9 cellular contexts compared by ENCODE assay signal in the genomic region with DNA sequence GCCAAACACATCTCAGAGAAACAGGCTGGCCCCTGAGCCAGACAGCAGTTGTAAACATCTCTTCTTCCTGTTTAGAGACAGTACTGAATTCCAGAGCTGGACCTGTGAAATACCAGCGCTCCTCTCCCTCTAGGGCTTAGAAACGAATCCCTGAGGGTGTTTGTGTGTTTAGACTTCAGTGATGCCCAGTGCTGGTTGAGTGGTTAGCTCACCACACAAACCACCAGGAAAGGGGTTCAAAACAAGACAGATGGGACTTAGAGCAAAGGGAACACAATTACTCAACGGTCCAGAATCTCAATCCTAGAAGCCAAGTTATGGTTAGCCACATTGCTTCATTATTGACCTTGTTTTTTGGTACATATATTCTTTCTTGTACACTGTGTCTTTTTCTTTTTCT.
DNase-seq lines count a peak whose midpoint lies in the region; ATAC-seq and TF ChIP-seq lines count a peak whose summit lies in the region.
"Had no signal": no experiment of that assay in that cellular context is flagged by ENCODE, and none has a peak within 500 bp of the region (broad histone marks: within the 10 kb centered on the region; RNA-seq: fewer than 3 reads in every experiment).

No MANE protein-coding gene starts in this region.

- no peaks in the 10 kb centered on the region for H4K20me1 ChIP-seq in KMS-11 (ENCODE audit: insufficient read depth)

- DNase-seq in AG08396 (ENCODE audit: low spot score) (peak; percentile 53), endodermal cell (peak; percentile 78), DMS79 treated with DMSO at 0.1 percent for 48 hours (lab: John Stamatoyannopoulos, UW) (no peak)
- no peak for DNase-seq in activated CD8-positive, alpha-beta memory T cell treated with anti-CD3 and anti-CD28 coated beads, Interleukin-2, amount 50 U/mL, for 4 hours

- H3K4me1 ChIP-seq in KMS-11 (ENCODE audit: low read depth, poor library complexity, severe bottlenecking) (peaks cover 28% of the 10 kb centered on the region), endodermal cell (ENCODE audit: control insufficient read depth, insufficient read depth, low read length) (peaks cover 22% of the 10 kb centered on the region), skeletal muscle tissue (ENCODE audit: control insufficient read depth in 3 of 3, insufficient read depth in 3 of 3, low read length in 3 of 3) (peaks cover 8 to 22% (median 20%) of the 10 kb centered on the region in 3 donors)

- H3K4me2 ChIP-seq in KMS-11, result peak overlapping the region; percentile 37; the same call in 1 of the 2 replicates

- H3K27me3 Mint-ChIP-seq in endodermal cell (ENCODE audit: insufficient read depth), result peaks cover 4% of the 10 kb centered on the region

- H3K4me1 Mint-ChIP-seq in endodermal cell, result peaks cover 51% of the 10 kb centered on the region

- H3K27ac ChIP-seq in KMS-11 (peak overlapping the region; percentile 39; the same call in 1 of the 2 replicates), endodermal cell (ENCODE audit: low read depth, low read length) (no peak overlapping the region), skeletal muscle tissue (ENCODE audit: low read depth, low read length) (peak overlapping the region; percentile 48)

- H3K36me3 ChIP-seq in KMS-11 (ENCODE audit: insufficient read depth) (no peaks in the 10 kb centered on the region), endodermal cell (ENCODE audit: control insufficient read depth, insufficient read depth, low read length) (no peaks in the 10 kb centered on the region), skeletal muscle tissue (ENCODE audit: control insufficient read depth in 3 of 3, insufficient read depth in 3 of 3, low read length in 3 of 3) (no peaks in the 10 kb centered on the region)

- no peak overlapping the region; the same call in 1 of the 2 replicates for H3K9ac ChIP-seq in KMS-11
- no peak overlapping the region for H3K9ac ChIP-seq in endodermal cell (ENCODE audit: extremely low read depth, low read length, poor library complexity, severe bottlenecking)
- no peak overlapping the region for H3K9ac ChIP-seq in skeletal muscle tissue (ENCODE audit: low read depth in 1 of 3, low read length in 3 of 3)

- no peaks in the 10 kb centered on the region for H3K9me3 Mint-ChIP-seq in endodermal cell
- H3K9me3 Mint-ChIP-seq: dendritic cell treated with granulocyte-macrophage colony-stimulating factor and Interleukin-4, amounts not matched to agents 40 ng/mL and 50 ng/mL, for 4 days had no signal

- H2AFZ ChIP-seq in KMS-11 (ENCODE audit: low read depth), result peak overlapping the region; percentile 53

- H3K4me3 ChIP-seq in KMS-11 (IDR thresholded peaks at IDR 0.05; ENCODE audit: insufficient read depth, low read depth, low read length), result no peak overlapping the region
- peak overlapping the region; percentile 39 for H3K4me3 ChIP-seq in endodermal cell (ENCODE audit: low read length)
- H3K4me3 ChIP-seq in skeletal muscle tissue (ENCODE audit: low read length in 3 of 3), result no peak overlapping the region

- no peak for TF ChIP-seq CTCF in KMS-11 (conservative IDR thresholded peaks at IDR 0.05; ENCODE audit: low read depth, low read length)
- no peak for TF ChIP-seq CTCF in endodermal cell (conservative IDR thresholded peaks at IDR 0.05)

- peak; percentile 59 for ATAC-seq in GM21447 (IDR thresholded peaks at IDR 0.05; ENCODE audit: unreplicated experiment)
- no peak for ATAC-seq in HG03135 (IDR thresholded peaks at IDR 0.05; ENCODE audit: unreplicated experiment)

- 58% methylated on average over 3 of the region's 3 CpGs; no CpG with 5 or more reads in 1 of the 2 experiments for WGBS in endodermal cell (ENCODE audit: insufficient coverage in 1 of 2, insufficient read length in 1 of 2), 2 experiments

- H3K27ac Mint-ChIP-seq in endodermal cell, result peak overlapping the region; percentile 87
- H3K27ac Mint-ChIP-seq: dendritic cell treated with granulocyte-macrophage colony-stimulating factor and Interleukin-4, amounts not matched to agents 40 ng/mL and 50 ng/mL, for 4 days had no signal

- H3K36me3 Mint-ChIP-seq in endodermal cell (ENCODE audit: low read depth), result no peaks in the 10 kb centered on the region

- no peaks in the 10 kb centered on the region for H3K79me2 ChIP-seq in KMS-11 (ENCODE audit: insufficient read depth, low read depth)

- no peaks in the 10 kb centered on the region for H3K9me3 ChIP-seq in endodermal cell (ENCODE audit: control insufficient read depth, low read length)
- no peaks in the 10 kb centered on the region for H3K9me3 ChIP-seq in skeletal muscle tissue (ENCODE audit: control insufficient read depth in 3 of 3, low read length in 3 of 3)

- no peaks in the 10 kb centered on the region for H3K27me3 ChIP-seq in KMS-11 (ENCODE audit: insufficient read depth, low read depth)
- H3K27me3 ChIP-seq in endodermal cell (ENCODE audit: control insufficient read depth, insufficient read depth, low read length, poor library complexity, severe bottlenecking), result no peaks in the 10 kb centered on the region
- no peaks in the 10 kb centered on the region for H3K27me3 ChIP-seq in skeletal muscle tissue (ENCODE audit: control insufficient read depth in 3 of 3, insufficient read depth in 3 of 3, low read length in 3 of 3)

- H3K4me3 Mint-ChIP-seq in endodermal cell, result peak overlapping the region; percentile 5
- H3K4me3 Mint-ChIP-seq: dendritic cell treated with granulocyte-macrophage colony-stimulating factor and Interleukin-4, amounts not matched to agents 40 ng/mL and 50 ng/mL, for 4 days had no signal

Comparison
In these comparisons a context has a peak if more than half of its experiments do, and no peak if none do; other contexts are left out.
1. DNase-seq: peak in AG08396 (single experiment) and endodermal cell (single experiment); none in DMS79 treated with DMSO at 0.1 percent for 48 hours (single experiment) and activated CD8-positive, alpha-beta memory T cell treated with anti-CD3 and anti-CD28 coated beads, Interleukin-2, amount 50 U/mL, for 4 hours (single experiment).